ENCODE assay signal across 9 cellular contexts in the genomic region with DNA sequence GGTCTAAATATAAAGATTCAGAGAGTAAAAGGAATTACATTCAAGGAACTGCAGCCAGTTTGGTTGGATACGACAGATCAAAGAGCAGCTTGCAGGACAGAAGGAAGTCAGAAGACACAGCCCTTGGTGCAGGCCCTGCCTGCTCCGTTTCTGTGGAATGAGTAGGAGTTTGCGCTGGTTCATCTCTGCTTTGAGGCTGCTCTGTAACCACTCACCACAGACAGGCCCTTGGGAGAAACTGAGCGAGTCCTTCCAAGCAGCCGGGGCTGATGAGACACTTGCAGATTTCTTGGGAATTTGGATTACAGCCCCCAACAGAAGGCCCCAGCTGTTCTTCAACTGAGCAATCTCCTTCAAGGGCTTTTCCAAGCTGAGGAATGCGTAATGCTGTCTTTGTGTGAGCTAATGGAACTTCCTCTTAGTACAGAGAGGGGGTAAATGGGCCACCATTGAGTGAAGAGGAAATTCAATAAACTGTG. TPM values are rescaled to one million over a fixed set of nuclear protein-coding genes. Genes with fewer than 3 reads are reported as not detected.
DNase-seq lines count a peak whose midpoint lies in the region; ATAC-seq and TF ChIP-seq lines count a peak whose summit lies in the region.
"Had no signal": no experiment of that assay in that cellular context is flagged by ENCODE, and none has a peak within 500 bp of the region (broad histone marks: within the 10 kb centered on the region; RNA-seq: fewer than 3 reads in every experiment).

No MANE protein-coding gene starts in this region.

- H2BK12ac ChIP-seq in mesenchymal stem cell (ENCODE audit: low read length in 2 of 2), result no peak overlapping the region

- no peak overlapping the region for H4K91ac ChIP-seq in mesenchymal stem cell (ENCODE audit: low read length)

- no peak overlapping the region for H3K14ac ChIP-seq in mesenchymal stem cell (ENCODE audit: low read length in 2 of 2)

- H2BK15ac ChIP-seq in mesenchymal stem cell (ENCODE audit: low read depth, poor library complexity, severe bottlenecking), result no peak overlapping the region

- H3K9me3 Mint-ChIP-seq in activated T-helper 17 cell treated with anti-CD3 and anti-CD28 coated beads, Interleukin-2, amount 50 U/mL, for 72 hours, result no peaks in the 10 kb centered on the region
- H3K9me3 Mint-ChIP-seq in stimulated activated naive B cell treated with anti-CD40 and anti-IgM and Interleukin-4, amounts not matched to agents 10 μg/mL and 1 μg/mL and 100 μg/mL, for 72 hours, result peaks cover 4 to 6% of the 10 kb centered on the region in 2 donors
- H3K9me3 Mint-ChIP-seq in progenitor cell of endocrine pancreas (ENCODE audit: low read depth), result peaks cover 5% of the 10 kb centered on the region
- H3K9me3 Mint-ChIP-seq: HFFc6 had no signal

- WGBS in mesenchymal stem cell, result 19% methylated on average over 6 of the region's 6 CpGs

- no peak overlapping the region for H3K18ac ChIP-seq in mesenchymal stem cell (ENCODE audit: low read depth in 1 of 2, low read length in 2 of 2)

- H2AFZ ChIP-seq in OCI-LY1 (ENCODE audit: low read length) (no peak overlapping the region), mesenchymal stem cell (ENCODE audit: low read depth, low read length) (no peak overlapping the region)

- no peak overlapping the region for H4K8ac ChIP-seq in mesenchymal stem cell (ENCODE audit: low read length)

- H3K4me2 ChIP-seq in OCI-LY1 (ENCODE audit: low read length), result no peak overlapping the region
- H3K4me2 ChIP-seq in mesenchymal stem cell (ENCODE audit: low read length, poor library complexity, severe bottlenecking), result no peak overlapping the region

- no peak overlapping the region for H2AK5ac ChIP-seq in mesenchymal stem cell (ENCODE audit: low read length, severe bottlenecking)

- ATAC-seq in activated T-helper 17 cell treated with anti-CD3 and anti-CD28 coated beads, Interleukin-2, amount 50 U/mL, for 72 hours (replicated peaks), result peak; percentile 70
- peak; percentile 81 to 82 for ATAC-seq in stimulated activated naive B cell treated with anti-CD40 and anti-IgM and Interleukin-4, amounts not matched to agents 10 μg/mL and 1 μg/mL and 100 μg/mL, for 72 hours (replicated peaks)
- ATAC-seq in HG02588 (IDR thresholded peaks at IDR 0.05; ENCODE audit: unreplicated experiment) (no peak), HG02981 (IDR thresholded peaks at IDR 0.05; ENCODE audit: unreplicated experiment) (no peak)

- H2BK120ac ChIP-seq in mesenchymal stem cell (ENCODE audit: low read depth, low read length), result no peak overlapping the region

- H3K4me1 ChIP-seq in OCI-LY1 (ENCODE audit: insufficient read depth, low read length, severe bottlenecking) (peaks cover 31% of the 10 kb centered on the region), mesenchymal stem cell (ENCODE audit: control insufficient read depth, insufficient read depth, low read depth, low read length) (no peaks in the 10 kb centered on the region)

- H3K23ac ChIP-seq in mesenchymal stem cell (ENCODE audit: low read length in 2 of 2), result no peak overlapping the region

- TF ChIP-seq CTCF in OCI-LY1 (IDR thresholded peaks at IDR 0.05; ENCODE audit: low read length), result no peak
- no peak for TF ChIP-seq CTCF in progenitor cell of endocrine pancreas (IDR thresholded peaks at IDR 0.05; ENCODE audit: unreplicated experiment)

- peak overlapping the region; percentile 89 for H3K27ac Mint-ChIP-seq in activated T-helper 17 cell treated with anti-CD3 and anti-CD28 coated beads, Interleukin-2, amount 50 U/mL, for 72 hours
- peak overlapping the region; percentile 94 for H3K27ac Mint-ChIP-seq in stimulated activated naive B cell treated with anti-CD40 and anti-IgM and Interleukin-4, amounts not matched to agents 10 μg/mL and 1 μg/mL and 100 μg/mL, for 72 hours
- H3K27ac Mint-ChIP-seq in progenitor cell of endocrine pancreas, result no peak overlapping the region
- H3K27ac Mint-ChIP-seq: HFFc6 had no signal

- H3K27ac ChIP-seq in OCI-LY1 (ENCODE audit: low read depth, low read length, poor library complexity, severe bottlenecking), result peak overlapping the region; percentile 19
- no peak overlapping the region for H3K27ac ChIP-seq in mesenchymal stem cell (ENCODE audit: low read length, poor library complexity, severe bottlenecking)

- H3K9me2 ChIP-seq in OCI-LY1 (ENCODE audit: low read depth, low read length), result no peaks in the 10 kb centered on the region

- no peaks in the 10 kb centered on the region for H3K27me3 Mint-ChIP-seq in activated T-helper 17 cell treated with anti-CD3 and anti-CD28 coated beads, Interleukin-2, amount 50 U/mL, for 72 hours
- H3K27me3 Mint-ChIP-seq in stimulated activated naive B cell treated with anti-CD40 and anti-IgM and Interleukin-4, amounts not matched to agents 10 μg/mL and 1 μg/mL and 100 μg/mL, for 72 hours, result no peaks in the 10 kb centered on the region
- peaks cover 20% of the 10 kb centered on the region for H3K27me3 Mint-ChIP-seq in progenitor cell of endocrine pancreas

- H3K27me3 ChIP-seq in OCI-LY1 (ENCODE audit: insufficient read depth, low read length) (no peaks in the 10 kb centered on the region), mesenchymal stem cell (ENCODE audit: control insufficient read depth in 1 of 2, insufficient read depth in 1 of 2, low read length in 2 of 2) (peaks cover 28 to 47% of the 10 kb centered on the region in 2 experiments)

- DNase-seq in mesenchymal stem cell (peak; percentile 87), dedifferentiated amniotic fluid mesenchymal stem cell (ENCODE audit: extremely low spot score) (no peak), progenitor cell of endocrine pancreas (ENCODE audit: low spot score, unreplicated experiment) (no peak)
- peak; percentile 79 for DNase-seq in stimulated activated naive B cell treated with anti-CD40 and anti-IgM and Interleukin-4, amounts not matched to agents 10 μg/mL and 1 μg/mL and 100 μg/mL, for 72 hours
- DNase-seq: HFFc6 had no signal

- no peaks in the 10 kb centered on the region for H3F3A ChIP-seq in OCI-LY1 (ENCODE audit: insufficient read depth, low read length)

- H3K9ac ChIP-seq in OCI-LY1 (ENCODE audit: low read length) (no peak overlapping the region), mesenchymal stem cell (ENCODE audit: low read length) (peak overlapping the region; percentile 40)

- no peak overlapping the region for H2BK5ac ChIP-seq in mesenchymal stem cell (ENCODE audit: low read depth, low read length, poor library complexity, severe bottlenecking)

- H3K79me1 ChIP-seq in mesenchymal stem cell (replicated peaks; ENCODE audit: low read length, poor library complexity, severe bottlenecking), result no peaks in the 10 kb centered on the region

- H3K4ac ChIP-seq in mesenchymal stem cell (ENCODE audit: low read depth in 1 of 2, low read length in 2 of 2), result no peak overlapping the region

- no peak overlapping the region for H3K4me3 ChIP-seq in OCI-LY1 (ENCODE audit: low read depth, low read length, poor library complexity, severe bottlenecking)
- no peak overlapping the region for H3K4me3 ChIP-seq in mesenchymal stem cell (ENCODE audit: insufficient read depth in 1 of 2, low read depth in 1 of 2, low read length in 2 of 2)

- H3K36me3 Mint-ChIP-seq in activated T-helper 17 cell treated with anti-CD3 and anti-CD28 coated beads, Interleukin-2, amount 50 U/mL, for 72 hours (ENCODE audit: low read depth), result peaks cover 42% of the 10 kb centered on the region
- peaks cover 44 to 55% of the 10 kb centered on the region in 2 donors for H3K36me3 Mint-ChIP-seq in stimulated activated naive B cell treated with anti-CD40 and anti-IgM and Interleukin-4, amounts not matched to agents 10 μg/mL and 1 μg/mL and 100 μg/mL, for 72 hours
- no peaks in the 10 kb centered on the region for H3K36me3 Mint-ChIP-seq in progenitor cell of endocrine pancreas (ENCODE audit: insufficient read depth)

- H3K36me3 ChIP-seq in OCI-LY1 (ENCODE audit: insufficient read depth, low read length) (no peaks in the 10 kb centered on the region), mesenchymal stem cell (ENCODE audit: control insufficient read depth in 1 of 2, insufficient read depth in 2 of 2, low read depth in 1 of 2, low read length in 2 of 2) (no peaks in the 10 kb centered on the region)

- H3K4me3 Mint-ChIP-seq in activated T-helper 17 cell treated with anti-CD3 and anti-CD28 coated beads, Interleukin-2, amount 50 U/mL, for 72 hours, result peak overlapping the region; percentile 55
- H3K4me3 Mint-ChIP-seq in stimulated activated naive B cell treated with anti-CD40 and anti-IgM and Interleukin-4, amounts not matched to agents 10 μg/mL and 1 μg/mL and 100 μg/mL, for 72 hours, result peak overlapping the region; percentile 1 to 2
- H3K4me3 Mint-ChIP-seq in progenitor cell of endocrine pancreas (ENCODE audit: low read depth), result no peak overlapping the region
- H3K4me3 Mint-ChIP-seq: HFFc6 had no signal

- H3K4me1 Mint-ChIP-seq in activated T-helper 17 cell treated with anti-CD3 and anti-CD28 coated beads, Interleukin-2, amount 50 U/mL, for 72 hours, result peaks cover 57% of the 10 kb centered on the region
- H3K4me1 Mint-ChIP-seq in stimulated activated naive B cell treated with anti-CD40 and anti-IgM and Interleukin-4, amounts not matched to agents 10 μg/mL and 1 μg/mL and 100 μg/mL, for 72 hours, result peaks cover 75 to 95% of the 10 kb centered on the region in 2 donors
- no peaks in the 10 kb centered on the region for H3K4me1 Mint-ChIP-seq in progenitor cell of endocrine pancreas (ENCODE audit: low read depth)

- no peaks in the 10 kb centered on the region for H4K20me1 ChIP-seq in OCI-LY1 (ENCODE audit: insufficient read depth, low read length)

- H3K79me2 ChIP-seq in OCI-LY1 (ENCODE audit: insufficient read depth, low read length), result no peaks in the 10 kb centered on the region

- H3K9me3 ChIP-seq in OCI-LY1 (ENCODE audit: low read length), result no peaks in the 10 kb centered on the region
- H3K9me3 ChIP-seq in mesenchymal stem cell (ENCODE audit: control insufficient read depth, low read length), result no peaks in the 10 kb centered on the region

RNA-seq across cellular contexts. Expression of a gene that starts 16.4 kb away (rescaled TPM):
- total RNA-seq in activated T-helper 17 cell treated with anti-CD3 and anti-CD28 coated beads, Interleukin-2, amount 50 U/mL, for 72 hours, result 100 to 1,000 TPM in 1 of 2 donors, 10 to 100 TPM in 1; 63.0 to 108 TPM
- polyA plus RNA-seq in mesenchymal stem cell (2013, experiment 1 of 2), result 0.07 TPM
- 0.08 TPM for polyA plus RNA-seq in mesenchymal stem cell (2013, experiment 2 of 2)
- 0.62 and 0.72 TPM in 2 replicates for total RNA-seq in progenitor cell of endocrine pancreas
- total RNA-seq: HFFc6 had no signal

Comparison
In these comparisons a context has a peak if more than half of its experiments do, and no peak if none do; other contexts are left out.
1. ATAC-seq: peak in activated T-helper 17 cell treated with anti-CD3 and anti-CD28 coated beads, Interleukin-2, amount 50 U/mL, for 72 hours (single experiment) and stimulated activated naive B cell treated with anti-CD40 and anti-IgM and Interleukin-4, amounts not matched to agents 10 μg/mL and 1 μg/mL and 100 μg/mL, for 72 hours (2 of 2); none in HG02588 (single experiment) and HG02981 (single experiment).
2. DNase-seq: peak in mesenchymal stem cell (single experiment) and stimulated activated naive B cell treated with anti-CD40 and anti-IgM and Interleukin-4, amounts not matched to agents 10 μg/mL and 1 μg/mL and 100 μg/mL, for 72 hours (single experiment); none in dedifferentiated amniotic fluid mesenchymal stem cell (single experiment) and progenitor cell of endocrine pancreas (single experiment).
3. RNA of a gene that starts 16.4 kb away (total RNA-seq): 63.0 to 108 TPM in activated T-helper 17 cell treated with anti-CD3 and anti-CD28 coated beads, Interleukin-2, amount 50 U/mL, for 72 hours; 0.62 to 0.72 TPM in progenitor cell of endocrine pancreas; every median in the first group is over 10 times any median in the second.